ENCODE assay signal across 11 cellular contexts in genomic region chr2:224945134-224945533, GRCh38.
DNase-seq lines count a peak whose midpoint lies in the region; ATAC-seq lines count a peak whose summit lies in the region.
"Had no signal": no experiment of that assay in that cellular context is flagged by ENCODE, and none has a peak within 500 bp of the region (broad histone marks: within the 10 kb centered on the region; RNA-seq: fewer than 3 reads in every experiment).

No MANE protein-coding gene starts in this region.

- POLR2A ChIA-PET in activated CD4-positive, alpha-beta T cell treated with anti-CD3 and anti-CD28 coated beads, Interleukin-2, amount 10 ng/mL, durations not matched to agents 7 days and 5 days (lab: Charles Lee): no interaction called here

- H3K27me3 Mint-ChIP-seq in activated CD4-positive, alpha-beta T cell treated with anti-CD3 and anti-CD28 coated beads, Interleukin-2, amount 10 ng/mL, durations not matched to agents 7 days and 5 days: no peaks in the 10 kb centered on the region
- no peaks in the 10 kb centered on the region for H3K27me3 Mint-ChIP-seq in central memory CD8-positive, alpha-beta T cell
- H3K27me3 Mint-ChIP-seq in stimulated activated naive B cell treated with anti-CD40 and anti-IgM and Interleukin-4, amounts not matched to agents 10 μg/mL and 1 μg/mL and 100 μg/mL, for 72 hours: no peaks in the 10 kb centered on the region

- H3K36me3 Mint-ChIP-seq in activated CD4-positive, alpha-beta T cell treated with anti-CD3 and anti-CD28 coated beads, Interleukin-2, amount 10 ng/mL, durations not matched to agents 7 days and 5 days (ENCODE audit: low read depth): peaks cover 66% of the 10 kb centered on the region
- peaks cover 7% of the 10 kb centered on the region for H3K36me3 Mint-ChIP-seq in central memory CD8-positive, alpha-beta T cell (ENCODE audit: insufficient read depth)
- peaks cover 49 to 66% of the 10 kb centered on the region in 2 donors for H3K36me3 Mint-ChIP-seq in stimulated activated naive B cell treated with anti-CD40 and anti-IgM and Interleukin-4, amounts not matched to agents 10 μg/mL and 1 μg/mL and 100 μg/mL, for 72 hours

- peak overlapping the region; percentile 88 for H3K27ac Mint-ChIP-seq in activated CD4-positive, alpha-beta T cell treated with anti-CD3 and anti-CD28 coated beads, Interleukin-2, amount 10 ng/mL, durations not matched to agents 7 days and 5 days
- H3K27ac Mint-ChIP-seq in central memory CD8-positive, alpha-beta T cell (ENCODE audit: low read depth): peak overlapping the region; percentile 90
- H3K27ac Mint-ChIP-seq in stimulated activated naive B cell treated with anti-CD40 and anti-IgM and Interleukin-4, amounts not matched to agents 10 μg/mL and 1 μg/mL and 100 μg/mL, for 72 hours: peak overlapping the region; percentile 93

- H3K4me3 Mint-ChIP-seq in activated CD4-positive, alpha-beta T cell treated with anti-CD3 and anti-CD28 coated beads, Interleukin-2, amount 10 ng/mL, durations not matched to agents 7 days and 5 days: peak overlapping the region; percentile 84
- peak overlapping the region; percentile 81 for H3K4me3 Mint-ChIP-seq in central memory CD8-positive, alpha-beta T cell
- peak overlapping the region; percentile 83 for H3K4me3 Mint-ChIP-seq in stimulated activated naive B cell treated with anti-CD40 and anti-IgM and Interleukin-4, amounts not matched to agents 10 μg/mL and 1 μg/mL and 100 μg/mL, for 72 hours

- DNase-seq in activated CD4-positive, alpha-beta T cell treated with anti-CD3 and anti-CD28 coated beads, Interleukin-2, amount 10 ng/mL, durations not matched to agents 7 days and 5 days: no peak
- DNase-seq in activated CD4-positive, alpha-beta T cell treated with anti-CD3 and anti-CD28 coated beads, Interleukin-2, amount 50 U/mL, for 1 hour: no peak
- DNase-seq in central memory CD8-positive, alpha-beta T cell (ENCODE audit: low spot score in 2 of 2): no peak
- no peak for DNase-seq in stimulated activated naive B cell treated with anti-CD40 and anti-IgM and Interleukin-4, amounts not matched to agents 10 μg/mL and 1 μg/mL and 100 μg/mL, for 72 hours
- DNase-seq in activated gamma-delta T cell treated with Interleukin-2 at 50 U/mL for 16 hours (no peak), NCI-H187 treated with DMSO at 0.1 percent for 48 hours (lab: John Stamatoyannopoulos, UW) (no peak), HUDEP-2 (lab: John Stamatoyannopoulos, UW; ENCODE audit: unreplicated experiment in 76 of 76) (no peak)
- DNase-seq: activated CD4-positive, CD25-positive, alpha-beta regulatory T cell treated with anti-CD3 and anti-CD28 coated beads, Interleukin-2, amount 50 U/mL, for 72 hours; left colon; NCI-H446 had no signal

- peaks cover under 1% of the 10 kb centered on the region for H3K9me3 Mint-ChIP-seq in activated CD4-positive, alpha-beta T cell treated with anti-CD3 and anti-CD28 coated beads, Interleukin-2, amount 10 ng/mL, durations not matched to agents 7 days and 5 days
- no peaks in the 10 kb centered on the region for H3K9me3 Mint-ChIP-seq in central memory CD8-positive, alpha-beta T cell
- no peaks in the 10 kb centered on the region for H3K9me3 Mint-ChIP-seq in stimulated activated naive B cell treated with anti-CD40 and anti-IgM and Interleukin-4, amounts not matched to agents 10 μg/mL and 1 μg/mL and 100 μg/mL, for 72 hours

- ATAC-seq in HG03439 (IDR thresholded peaks at IDR 0.05; ENCODE audit: unreplicated experiment): peak; percentile 33
- ATAC-seq in central memory CD8-positive, alpha-beta T cell (replicated peaks; ENCODE audit: extremely low read depth, poor library complexity, severe bottlenecking): no peak
- ATAC-seq in stimulated activated naive B cell treated with anti-CD40 and anti-IgM and Interleukin-4, amounts not matched to agents 10 μg/mL and 1 μg/mL and 100 μg/mL, for 72 hours (replicated peaks): no peak
- ATAC-seq: left colon had no signal

- CTCF ChIA-PET in activated CD4-positive, alpha-beta T cell treated with anti-CD3 and anti-CD28 coated beads, Interleukin-2, amount 10 ng/mL, durations not matched to agents 7 days and 5 days (lab: Charles Lee): interaction anchor here (1.6 to 3.7 kb wide), 2 partner anchors 17 to 30 kb away, joined by 3 to 25 read pairs; no protein-coding TSS in a partner anchor

- H3K4me1 Mint-ChIP-seq in activated CD4-positive, alpha-beta T cell treated with anti-CD3 and anti-CD28 coated beads, Interleukin-2, amount 10 ng/mL, durations not matched to agents 7 days and 5 days: peaks cover 74% of the 10 kb centered on the region
- peaks cover 80% of the 10 kb centered on the region for H3K4me1 Mint-ChIP-seq in central memory CD8-positive, alpha-beta T cell
- peaks cover 58 to 87% of the 10 kb centered on the region in 2 donors for H3K4me1 Mint-ChIP-seq in stimulated activated naive B cell treated with anti-CD40 and anti-IgM and Interleukin-4, amounts not matched to agents 10 μg/mL and 1 μg/mL and 100 μg/mL, for 72 hours
